Comparison of ENCODE assay signal across 2 cellular contexts in the genomic region with DNA sequence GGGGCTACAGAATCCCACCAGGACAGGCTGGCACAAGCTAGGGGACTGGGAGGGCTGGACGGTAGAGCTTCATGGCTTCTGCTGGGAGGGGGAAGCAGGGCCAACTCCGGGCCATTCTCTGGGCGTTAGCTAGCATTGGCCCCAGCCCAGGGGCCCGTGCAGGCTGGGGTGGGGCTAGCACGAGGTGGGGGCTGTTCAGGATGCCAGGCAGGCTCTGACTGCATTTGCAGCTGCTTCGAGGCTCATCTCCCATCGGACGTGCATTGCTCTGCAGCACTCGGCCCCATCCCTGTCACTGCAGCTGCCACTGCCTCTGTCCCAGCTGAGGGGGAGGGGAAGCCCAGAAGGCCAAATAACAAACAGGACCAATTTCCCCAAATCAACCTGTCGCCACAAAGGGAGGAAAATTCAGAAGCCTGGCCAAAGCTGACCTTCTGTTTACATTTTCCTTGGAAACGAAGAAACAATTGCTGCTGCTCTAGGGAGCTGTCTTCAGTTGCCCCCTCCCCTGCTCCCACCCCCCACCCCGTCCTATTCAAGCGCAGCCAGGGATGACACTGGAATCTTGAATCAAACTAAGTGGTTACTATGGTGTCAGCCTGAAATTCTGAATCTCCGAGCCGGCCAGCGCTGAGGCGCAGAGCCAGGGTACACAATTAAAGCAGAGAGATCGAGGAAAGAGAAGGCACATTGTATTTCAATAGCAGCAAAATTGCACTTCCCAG.
TF ChIP-seq lines count a peak whose summit lies in the region.

No MANE protein-coding gene starts in this region.

TF ChIP-seq in IMR-90, 13 proteins besides CTCF, POLR2A, EP300 and RAD21:
- TF ChIP-seq ELK1 (IDR thresholded peaks at IDR 0.05; ENCODE audit: borderline replicate concordance, low read depth, low read length) (no peak), SMC3 (IDR thresholded peaks at IDR 0.05; ENCODE audit: low read depth, low read length) (no peak), MAZ (IDR thresholded peaks at IDR 0.05; ENCODE audit: borderline replicate concordance, low read depth, low read length) (no peak), FOS (IDR thresholded peaks at IDR 0.05; ENCODE audit: low read depth, low read length) (no peak), CHD1 (IDR thresholded peaks at IDR 0.05; ENCODE audit: low read depth, low read length) (no peak), MAFK (IDR thresholded peaks at IDR 0.05; ENCODE audit: low read depth, low read length) (no peak), RFX5 (IDR thresholded peaks at IDR 0.05; ENCODE audit: low read depth, low read length) (no peak), RCOR1 (IDR thresholded peaks at IDR 0.05; ENCODE audit: insufficient replicate concordance, low read length) (no peak), MXI1 (IDR thresholded peaks at IDR 0.05; ENCODE audit: borderline replicate concordance, low read depth, low read length) (no peak), NFE2L2 (IDR thresholded peaks at IDR 0.05; ENCODE audit: low read depth, low read length) (no peak), BHLHE40 (IDR thresholded peaks at IDR 0.05; ENCODE audit: low read depth, low read length) (no peak), CEBPB (IDR thresholded peaks at IDR 0.05; ENCODE audit: low read depth, low read length) (no peak)
- TF ChIP-seq, protein P1, sequence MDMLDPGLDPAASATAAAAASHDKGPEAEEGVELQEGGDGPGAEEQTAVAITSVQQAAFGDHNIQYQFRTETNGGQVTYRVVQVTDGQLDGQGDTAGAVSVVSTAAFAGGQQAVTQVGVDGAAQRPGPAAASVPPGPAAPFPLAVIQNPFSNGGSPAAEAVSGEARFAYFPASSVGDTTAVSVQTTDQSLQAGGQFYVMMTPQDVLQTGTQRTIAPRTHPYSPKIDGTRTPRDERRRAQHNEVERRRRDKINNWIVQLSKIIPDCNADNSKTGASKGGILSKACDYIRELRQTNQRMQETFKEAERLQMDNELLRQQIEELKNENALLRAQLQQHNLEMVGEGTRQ (IDR thresholded peaks at IDR 0.05; ENCODE audit: low read depth, low read length) = no peak

TF ChIP-seq in H1, 55 proteins besides CTCF, POLR2A, EP300 and RAD21:
- TF ChIP-seq HDAC6 (IDR thresholded peaks at IDR 0.05; ENCODE audit: low read depth, low read length) (no peak), KDM4A (IDR thresholded peaks at IDR 0.05; ENCODE audit: low read depth, low read length, severe bottlenecking) (no peak), EZH2 (IDR thresholded peaks at IDR 0.05; ENCODE audit: low read depth, low read length, severe bottlenecking) (no peak), JUN (IDR thresholded peaks at IDR 0.05; ENCODE audit: low read depth, low read length) (no peak), EGR1 (IDR thresholded peaks at IDR 0.05; ENCODE audit: borderline replicate concordance, low read depth, low read length) (no peak), SIX5 (IDR thresholded peaks at IDR 0.05; ENCODE audit: low read depth, low read length) (no peak)
